Comparison of ENCODE assay signal across 18 cellular contexts in the genomic region with DNA sequence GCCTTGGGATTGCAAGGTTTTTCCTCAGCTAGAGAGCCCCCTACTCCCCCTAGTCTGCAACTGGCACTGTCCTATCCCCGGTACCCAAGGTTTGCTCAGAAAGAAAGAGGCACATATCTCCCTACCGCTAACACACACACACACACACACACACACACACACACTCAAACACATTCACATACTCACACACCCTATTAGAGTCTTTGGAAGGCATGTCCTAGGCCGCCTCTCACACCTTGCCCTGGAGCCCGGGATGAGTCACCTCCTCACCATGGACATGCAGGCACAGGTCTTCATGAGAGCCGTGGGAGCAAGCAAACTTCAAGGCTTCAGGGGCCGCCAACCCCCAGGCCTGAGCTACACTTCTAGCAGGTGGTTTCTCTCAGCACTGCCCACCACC.
"Had no signal": no experiment of that assay in that cellular context is flagged by ENCODE, and none has a peak within 500 bp of the region (broad histone marks: within the 10 kb centered on the region; RNA-seq: fewer than 3 reads in every experiment).

No MANE protein-coding gene starts in this region.

- H3K9me3 Mint-ChIP-seq: activated naive CD8-positive, alpha-beta T cell treated with anti-CD3 and anti-CD28 coated beads for 36 hours; dendritic cell treated with granulocyte-macrophage colony-stimulating factor and Interleukin-4, amounts not matched to agents 40 ng/mL and 50 ng/mL, for 4 days had no signal

- H3K4me3 ChIP-seq: heart right ventricle, lower lobe of right lung, right lobe of liver, upper lobe of left lung had no signal

- ATAC-seq: heart right ventricle; lower lobe of right lung; naive thymus-derived CD4-positive, alpha-beta T cell; right lobe of liver had no signal

- H3K4me1 ChIP-seq: heart right ventricle, lower lobe of right lung, right lobe of liver, upper lobe of left lung had no signal

- H3K27me3 Mint-ChIP-seq: dendritic cell treated with granulocyte-macrophage colony-stimulating factor and Interleukin-4, amounts not matched to agents 40 ng/mL and 50 ng/mL, for 4 days; naive thymus-derived CD4-positive, alpha-beta T cell; progenitor cell of endocrine pancreas had no signal

- H3K9me3 ChIP-seq: heart right ventricle, lower lobe of right lung, right lobe of liver, upper lobe of left lung had no signal

- H3K36me3 Mint-ChIP-seq: activated naive CD8-positive, alpha-beta T cell treated with anti-CD3 and anti-CD28 coated beads for 36 hours; naive thymus-derived CD4-positive, alpha-beta T cell had no signal

- H3K27me3 ChIP-seq: brain microvascular endothelial cell, right lobe of liver, upper lobe of left lung had no signal

- H3K27ac ChIP-seq: brain microvascular endothelial cell, heart right ventricle, lower lobe of right lung, right lobe of liver, upper lobe of left lung had no signal

- H3K4me3 Mint-ChIP-seq: activated naive CD8-positive, alpha-beta T cell treated with anti-CD3 and anti-CD28 coated beads for 36 hours; dendritic cell treated with granulocyte-macrophage colony-stimulating factor and Interleukin-4, amounts not matched to agents 40 ng/mL and 50 ng/mL, for 4 days; naive thymus-derived CD4-positive, alpha-beta T cell had no signal

- H3K36me3 ChIP-seq: brain microvascular endothelial cell, heart right ventricle, lower lobe of right lung, right lobe of liver, upper lobe of left lung had no signal

- H3K27ac Mint-ChIP-seq: activated naive CD8-positive, alpha-beta T cell treated with anti-CD3 and anti-CD28 coated beads for 36 hours; dendritic cell treated with granulocyte-macrophage colony-stimulating factor and Interleukin-4, amounts not matched to agents 40 ng/mL and 50 ng/mL, for 4 days; progenitor cell of endocrine pancreas had no signal

- DNase-seq: activated CD4-positive, alpha-beta T cell treated with anti-CD3 and anti-CD28 coated beads, Interleukin-2, amount 50 U/mL, for 4 hours; activated CD4-positive, CD25-positive, alpha-beta regulatory T cell treated with anti-CD3 and anti-CD28 coated beads, Interleukin-2, amount 50 U/mL, for 72 hours; activated gamma-delta T cell treated with Interleukin-2 at 50 U/mL for 16 hours; activated naive CD8-positive, alpha-beta T cell treated with anti-CD3 and anti-CD28 coated beads for 36 hours; activated T-cell treated with anti-CD3 and anti-CD28 coated beads, Interleukin-2, amount 50 U/mL, for 48 hours; brain microvascular endothelial cell; cerebellar nuclear complex; foreskin melanocyte; heart right ventricle; lower lobe of right lung; naive thymus-derived CD4-positive, alpha-beta T cell; right lobe of liver; stimulated activated CD4-positive, alpha-beta T cell treated with anti-CD3 and anti-CD28 coated beads, Interleukin-2, amount 100 ng/mL, for 24 hours; stimulated activated naive CD4-positive, alpha-beta T cell; T-helper 9 cell; upper lobe of left lung had no signal
